9 cellular contexts compared by ENCODE assay signal in genomic region chr4:177308842-177309524, GRCh38. TPM values are rescaled to one million over a fixed set of nuclear protein-coding genes. Genes with fewer than 3 reads are reported as not detected.
A peak's percentile ranks its signal among the peaks of the same experiment; 100 is the strongest.
DNase-seq lines count a peak whose midpoint lies in the region; ATAC-seq, FAIRE-seq and TF ChIP-seq lines count a peak whose summit lies in the region.
"Had no signal": no experiment of that assay in that cellular context is flagged by ENCODE, and none has a peak within 500 bp of the region (broad histone marks: within the 10 kb centered on the region; RNA-seq: fewer than 3 reads in every experiment).

No MANE protein-coding gene starts in this region.

- H3K27me3 Mint-ChIP-seq in GM23338 (ENCODE audit: insufficient read depth, low read depth, poor library complexity): no peaks in the 10 kb centered on the region
- no peaks in the 10 kb centered on the region for H3K27me3 Mint-ChIP-seq in activated CD4-positive, alpha-beta memory T cell treated with anti-CD3 and anti-CD28 coated beads for 36 hours

- no peak overlapping the region for H3K27ac Mint-ChIP-seq in GM23338
- H3K27ac Mint-ChIP-seq in activated CD4-positive, alpha-beta memory T cell treated with anti-CD3 and anti-CD28 coated beads for 36 hours: peak overlapping the region; percentile 79

- no peak for FAIRE-seq in HTR-8/SVneo (lab: Jason Lieb, UNC)

- peaks cover 4% of the 10 kb centered on the region; the same call in 1 of the 3 replicates for H3K36me3 Mint-ChIP-seq in GM23338 (ENCODE audit: low read depth)
- H3K36me3 Mint-ChIP-seq in activated CD4-positive, alpha-beta memory T cell treated with anti-CD3 and anti-CD28 coated beads for 36 hours: peaks cover 1% of the 10 kb centered on the region

- CTCF ChIA-PET in activated CD4-positive, alpha-beta memory T cell treated with anti-CD3 and anti-CD28 coated beads for 36 hours (lab: Charles Lee): interaction anchor here (1.0 to 3.5 kb wide), 4 partner anchors 31 to 261 kb away, joined by 3 to 10 read pairs (median 4); no protein-coding TSS in a partner anchor

- H3K4me3 Mint-ChIP-seq in GM23338: peak overlapping the region; percentile 90
- H3K4me3 Mint-ChIP-seq in activated CD4-positive, alpha-beta memory T cell treated with anti-CD3 and anti-CD28 coated beads for 36 hours: peak overlapping the region; percentile 92

- no peaks in the 10 kb centered on the region for H3K9me3 Mint-ChIP-seq in GM23338
- no peaks in the 10 kb centered on the region for H3K9me3 Mint-ChIP-seq in activated CD4-positive, alpha-beta memory T cell treated with anti-CD3 and anti-CD28 coated beads for 36 hours

- peaks cover 25% of the 10 kb centered on the region for H3K79me2 ChIP-seq in GM23338 (replicated peaks; ENCODE audit: insufficient read depth)

- no peaks in the 10 kb centered on the region for H3F3A ChIP-seq in GM23338 (replicated peaks; ENCODE audit: low read depth)

- POLR2A ChIA-PET in activated CD4-positive, alpha-beta memory T cell treated with anti-CD3 and anti-CD28 coated beads for 36 hours (lab: Charles Lee): interaction anchor here (1.2 to 2.7 kb wide), 2 partner anchors 23 to 132 kb away, joined by 3 to 22 read pairs; partner anchors contain the start of gene AGA

- peak overlapping the region; percentile 99 for H2AFZ ChIP-seq in GM23338

- H3K36me3 ChIP-seq in GM23338 (ENCODE audit: insufficient read depth): no peaks in the 10 kb centered on the region
- H3K36me3 ChIP-seq in left lung: no peaks in the 10 kb centered on the region

- intact Hi-C loops in activated CD4-positive, alpha-beta memory T cell treated with anti-CD3 and anti-CD28 coated beads for 36 hours (cut with micrococcal nuclease): loop anchor here (1.0 to 2.0 kb wide), 6 partner anchors 30 to 1115 kb away; partner anchors contain the start of gene AGA
- intact Hi-C loops in left lung (cut with DNase I): no loop called here

- DNase-seq in GM23338 (ENCODE audit: low spot score): no peak
- DNase-seq in activated CD4-positive, alpha-beta memory T cell treated with anti-CD3 and anti-CD28 coated beads for 36 hours: peak; percentile 51
- DNase-seq in left lung: no peak
- DNase-seq in HTR-8/SVneo (ENCODE audit: insufficient read length, low spot score): no peak
- no peak for DNase-seq in nucleus accumbens (lab: John Stamatoyannopoulos, UW)

- ATAC-seq in GM23338 (no peak), left lung (no peak), HG02678 (IDR thresholded peaks at IDR 0.05; ENCODE audit: unreplicated experiment) (no peak), GM21447 (IDR thresholded peaks at IDR 0.05; ENCODE audit: unreplicated experiment) (no peak)

- peak overlapping the region; percentile 75 for H3K4me2 ChIP-seq in GM23338

- no peaks in the 10 kb centered on the region for H3K9me3 ChIP-seq in left lung

- H3K4me1 Mint-ChIP-seq in GM23338: peaks cover 2% of the 10 kb centered on the region; the same call in 2 of the 3 replicates
- peaks cover 25% of the 10 kb centered on the region for H3K4me1 Mint-ChIP-seq in activated CD4-positive, alpha-beta memory T cell treated with anti-CD3 and anti-CD28 coated beads for 36 hours (ENCODE audit: low read depth)

- H3K4me1 ChIP-seq in GM23338 (ENCODE audit: insufficient read depth): peaks cover 6% of the 10 kb centered on the region
- peaks cover 13 to 33% of the 10 kb centered on the region in 2 donors for H3K4me1 ChIP-seq in left lung

- no peaks in the 10 kb centered on the region; the same call in 1 of the 2 replicates for H4K20me1 ChIP-seq in GM23338 (replicated peaks; ENCODE audit: insufficient read depth)

- H3K4me3 ChIP-seq in GM23338 (peak overlapping the region; percentile 81), left lung (peak overlapping the region; percentile 53 to 68)

- TF ChIP-seq CTCF in 22Rv1 (IDR thresholded peaks at IDR 0.05): no peak
- TF ChIP-seq CTCF in GM23338 (conservative IDR thresholded peaks at IDR 0.05; ENCODE audit: low read depth in 2 of 2): no peak
- TF ChIP-seq CTCF in left lung (IDR thresholded peaks at IDR 0.05): no peak

- H3K27ac ChIP-seq in 22Rv1: peak overlapping the region; percentile 69
- no peak overlapping the region for H3K27ac ChIP-seq in GM23338 (ENCODE audit: low read depth)
- peak overlapping the region in 1 of 2 donors; percentile 41 for H3K27ac ChIP-seq in left lung
- H3K27ac ChIP-seq: epithelial cell of prostate had no signal

- no peaks in the 10 kb centered on the region for H3K27me3 ChIP-seq in GM23338 (ENCODE audit: insufficient read depth)
- H3K27me3 ChIP-seq in left lung: no peaks in the 10 kb centered on the region

- H3K9me2 ChIP-seq in GM23338 (ENCODE audit: insufficient read depth): no peaks in the 10 kb centered on the region

TF ChIP-seq in GM23338, 12 proteins besides CTCF, POLR2A, EP300 and RAD21 (continues in another document):
- TF ChIP-seq CREB1 (CRISPR knock-in tag; IDR thresholded peaks at IDR 0.05; ENCODE audit: low read depth) (no peak), ZNF462 (CRISPR knock-in tag; IDR thresholded peaks at IDR 0.05) (no peak), POLR2AphosphoS5 (IDR thresholded peaks at IDR 0.05; ENCODE audit: low read depth) (no peak)

RNA-seq across cellular contexts. Expression of gene NEIL3, which starts 0.7 kb away (rescaled TPM):
- 14.8 and 15.4 TPM in 2 replicates for total RNA-seq in GM23338 (2014; rRNA removed; shearing (Covaris generic))
- 9.5 and 11.8 TPM in 2 replicates for polyA plus RNA-seq in GM23338 (2016; fragmentation: Nextera tagmentation; extraction: Ambion mirVana)
- total RNA-seq in activated CD4-positive, alpha-beta memory T cell treated with anti-CD3 and anti-CD28 coated beads for 36 hours: 10 to 100 TPM; 18.2 to 18.3 TPM
- total RNA-seq in left lung: 1 to 10 TPM; 2.2 to 2.7 TPM
